ENCODE assay signal across 8 cellular contexts in genomic region chr11:11786771-11787170, GRCh38. TPM values are rescaled to one million over a fixed set of nuclear protein-coding genes. Genes with fewer than 3 reads are reported as not detected.
DNase-seq lines count a peak whose midpoint lies in the region; ATAC-seq and TF ChIP-seq lines count a peak whose summit lies in the region.

No MANE protein-coding gene starts in this region.

- peak; percentile 13 for DNase-seq in SKM-1 treated with dmso at 0.1 percent for 144 hours (lab: John Stamatoyannopoulos, UW; ENCODE audit: unreplicated experiment)
- no peak for DNase-seq in SKM-1 (lab: John Stamatoyannopoulos, UW; ENCODE audit: unreplicated experiment)
- DNase-seq in SK-N-SH: no peak
- no peak for DNase-seq in heart right ventricle
- no peak for DNase-seq in type B pancreatic cell (ENCODE audit: extremely low spot score, unreplicated experiment)
- no peak for DNase-seq in activated naive CD4-positive, alpha-beta T cell (lab: John Stamatoyannopoulos, UW)
- DNase-seq in activated CD4-positive, alpha-beta T cell treated with anti-CD3 and anti-CD28 coated beads for 1 hour: no peak
- DNase-seq in H7: no peak

- no peak overlapping the region for H3K4me3 Mint-ChIP-seq in type B pancreatic cell

- no peaks in the 10 kb centered on the region; a peak in 1 of 4 replicates for H3K4me1 ChIP-seq in SK-N-SH (ENCODE audit: control insufficient read depth in 1 of 2, insufficient read depth in 2 of 2, low read depth in 1 of 2, low read length in 1 of 2)
- peaks cover 0 to 8% (median 0%) of the 10 kb centered on the region in 9 donors for H3K4me1 ChIP-seq in heart right ventricle

- H3K27me3 ChIP-seq in SK-N-SH (ENCODE audit: insufficient read depth) (0 out of 2 replicates have a peak, but pooled peaks cover under 1% of the 10 kb centered on the region), heart right ventricle (no peaks in the 10 kb centered on the region), H7 (ENCODE audit: control insufficient read depth, insufficient read depth, low read length) (no peaks in the 10 kb centered on the region)

- no peaks in the 10 kb centered on the region for H4K20me1 ChIP-seq in SK-N-SH (ENCODE audit: insufficient read depth)

- WGBS in SK-N-SH (ENCODE audit: low lambda C conversion rate): 62% methylated on average over 4 of the region's 4 CpGs
- 68 to 71% methylated on average over 4 of the region's 4 CpGs for WGBS in heart right ventricle, 2 donors

- CTCF ChIA-PET in SK-N-SH (lab: Yijun Ruan, JAX): interaction anchor here (0.6 to 4.5 kb wide), 78 partner anchors 10 to 1020 kb away, joined by 3 to 95 read pairs (median 4); partner anchors contain the start of gene USP47

- H3K27me3 Mint-ChIP-seq in type B pancreatic cell: peaks cover 12% of the 10 kb centered on the region

- H3K9me3 Mint-ChIP-seq in type B pancreatic cell: peaks cover 4% of the 10 kb centered on the region

- no peaks in the 10 kb centered on the region for H3K9me2 ChIP-seq in SK-N-SH

- peak in 6 of 8 donors; percentile 44 to 82 (median 62) for ATAC-seq in heart right ventricle

- H3K79me2 ChIP-seq in SK-N-SH (ENCODE audit: insufficient read depth): no peaks in the 10 kb centered on the region

- H3K9me3 ChIP-seq in SK-N-SH: no peaks in the 10 kb centered on the region
- no peaks in the 10 kb centered on the region for H3K9me3 ChIP-seq in heart right ventricle

- no peaks in the 10 kb centered on the region for H3K36me3 Mint-ChIP-seq in type B pancreatic cell

- POLR2A ChIA-PET in SK-N-SH (lab: Yijun Ruan, JAX): interaction anchor here (0.8 to 1.5 kb wide), 2 partner anchors 759 to 763 kb away, joined by 3 to 5 read pairs; no protein-coding TSS in a partner anchor

- peak; percentile 66 for TF ChIP-seq CTCF in SK-N-SH (IDR thresholded peaks at IDR 0.05)
- peak in 8 of 9 donors; percentile 30 to 66 (median 53) for TF ChIP-seq CTCF in heart right ventricle (IDR thresholded peaks at IDR 0.05)
- peak; percentile 68 for TF ChIP-seq CTCF in type B pancreatic cell (conservative IDR thresholded peaks at IDR 0.05)

- intact Hi-C loops in heart right ventricle (cut with DNase I): loop anchor here (1.0 to 10.0 kb wide), 20 partner anchors 132 to 1012 kb away; partner anchors contain the start of gene GALNT18 (in 2 of the 10)

- H3K36me3 ChIP-seq in SK-N-SH (replicated peaks in 1 of 2; ENCODE audit: control insufficient read depth in 1 of 2, insufficient read depth in 2 of 2, low read length in 1 of 2) (no peaks in the 10 kb centered on the region), heart right ventricle (no peaks in the 10 kb centered on the region), H7 (replicated peaks; ENCODE audit: control insufficient read depth, insufficient read depth, low read length) (no peaks in the 10 kb centered on the region)

- H3K9ac ChIP-seq in SK-N-SH: no peak overlapping the region

- H3K27ac ChIP-seq in SK-N-SH (ENCODE audit: low read depth in 2 of 2, low read length in 1 of 2) (no peak overlapping the region), heart right ventricle (no peak overlapping the region)

- peak; percentile 67 for TF ChIP-seq RAD21 in SK-N-SH (IDR thresholded peaks at IDR 0.05; ENCODE audit: low read length)

- H3K4me1 Mint-ChIP-seq in type B pancreatic cell (ENCODE audit: unreplicated experiment): peaks cover 6% of the 10 kb centered on the region

- no peak overlapping the region for H2AFZ ChIP-seq in SK-N-SH (ENCODE audit: low read depth)

- TF ChIP-seq EP300 in SK-N-SH (IDR thresholded peaks at IDR 0.05; ENCODE audit: borderline replicate concordance in 1 of 2, low read depth in 1 of 2, low read length in 1 of 2): no peak

- H3F3A ChIP-seq in SK-N-SH (replicated peaks; ENCODE audit: insufficient read depth): no peaks in the 10 kb centered on the region

- H3K4me3 ChIP-seq in SK-N-SH (ENCODE audit: low read depth in 2 of 2, low read length in 1 of 2): no peak overlapping the region
- H3K4me3 ChIP-seq in heart right ventricle: no peak overlapping the region
- H3K4me3 ChIP-seq in H7 (ENCODE audit: insufficient read depth, low read depth, low read length): no peak overlapping the region

- H3K4me2 ChIP-seq in SK-N-SH: no peak overlapping the region

- H3K27ac Mint-ChIP-seq in type B pancreatic cell: no peak overlapping the region

TF ChIP-seq in SK-N-SH, 30 proteins besides CTCF, POLR2A, EP300 and RAD21:
- TF ChIP-seq RCOR1 (IDR thresholded peaks at IDR 0.05; ENCODE audit: low read length) (no peak), SMC3 (IDR thresholded peaks at IDR 0.05; ENCODE audit: low read depth, low read length) (0 out of 2 replicates have a peak, but pooled peaks have one; percentile 17), TAF1 (IDR thresholded peaks at IDR 0.05; ENCODE audit: borderline replicate concordance, low read depth, low read length) (no peak)

RNA-seq across cellular contexts. Expression of gene USP47, which starts 55.0 kb away (rescaled TPM):
- polyA plus RNA-seq in SK-N-SH (2012; rRNA removed): 10.3 and 13.3 TPM in 2 replicates
- 12.9 and 14.2 TPM in 2 replicates for polyA plus RNA-seq in SK-N-SH (2012; cell fraction: cytosol; rRNA removed)
- polyA plus RNA-seq in SK-N-SH (2012; cell fraction: nucleus; rRNA removed): 14.1 and 28.0 TPM in 2 replicates
- total RNA-seq in heart right ventricle: 10 to 100 TPM; 46.4 to 56.4 (median 52.8) TPM
- polyA plus RNA-seq in heart right ventricle: 10 to 100 TPM; 30.5 to 33.2 TPM
- total RNA-seq in type B pancreatic cell (ENCODE audit: low replicate concordance): 46.3 and 54.4 TPM in 2 replicates
- 25.8 and 32.8 TPM in 2 replicates for total RNA-seq in H7 (2014; rRNA removed; shearing (Covaris generic))
